ENCODE assay signal across 1 cellular context in the genomic region with DNA sequence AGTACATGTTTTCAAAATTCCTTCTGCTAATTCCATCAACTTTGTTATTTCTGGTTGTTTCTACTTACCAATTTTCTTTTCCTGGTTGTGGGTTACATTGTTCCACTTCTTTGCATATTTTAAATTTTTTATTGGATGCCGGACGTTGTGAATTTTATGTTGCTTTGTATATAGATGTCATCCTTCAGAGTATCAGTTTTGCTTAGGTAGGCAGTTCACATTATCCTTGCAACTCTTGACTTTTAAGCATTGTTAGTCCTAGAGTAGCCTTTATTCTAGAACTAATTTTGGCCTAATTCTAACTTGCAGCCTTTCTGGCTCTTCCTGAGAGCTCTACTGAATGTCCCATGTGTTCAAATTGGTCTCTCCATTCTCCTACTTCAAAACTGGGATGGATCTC.
A peak's percentile ranks its signal among the peaks of the same experiment; 100 is the strongest.
TF ChIP-seq lines count a peak whose summit lies in the region.

No MANE protein-coding gene starts in this region.

TF ChIP-seq in IMR-90, 13 proteins besides CTCF, POLR2A, EP300 and RAD21:
- TF ChIP-seq MAFK (IDR thresholded peaks at IDR 0.05; ENCODE audit: low read depth, low read length) (peak; percentile 56), SMC3 (IDR thresholded peaks at IDR 0.05; ENCODE audit: low read depth, low read length) (no peak)
